ENCODE assay signal across 8 cellular contexts in genomic region chr2:58046585-58047372, GRCh38. TPM values are rescaled to one million over a fixed set of nuclear protein-coding genes. Genes with fewer than 3 reads are reported as not detected.
DNase-seq lines count a peak whose midpoint lies in the region; ATAC-seq, FAIRE-seq and TF ChIP-seq lines count a peak whose summit lies in the region.

Gene VRK2, plus strand, starts transcription at chr2:58046806. Its CDS starts 2,026 bp downstream, at chr2:58048832.

- H4K91ac ChIP-seq in trophoblast cell (ENCODE audit: low read depth, low read length) = peak within 1 kb of the TSS; percentile 89

- H3K27me3 ChIP-seq in HAP-1 (ENCODE audit: low read depth) (no peaks in the 10 kb centered on the region), MM.1S (replicated peaks; ENCODE audit: insufficient read depth, low read length) (no peaks in the 10 kb centered on the region), trophoblast cell (ENCODE audit: insufficient read depth, low read length) (no peaks in the 10 kb centered on the region), transverse colon (no peaks in the 10 kb centered on the region)

- H2BK120ac ChIP-seq in trophoblast cell (ENCODE audit: insufficient read depth, low read length, poor library complexity) = peak within 1 kb of the TSS; percentile 83

- H3K4me3 ChIP-seq in HAP-1 (peak within 1 kb of the TSS; percentile 53), MM.1S (ENCODE audit: low read length) (peak within 1 kb of the TSS; percentile 63), trophoblast cell (ENCODE audit: low read depth, low read length) (peak within 1 kb of the TSS; percentile 81), transverse colon (peak within 1 kb of the TSS; percentile 47 to 73 (median 64))

- peak within 1 kb of the TSS; percentile 97 for H4K12ac ChIP-seq in trophoblast cell (ENCODE audit: low read depth, low read length)

- H3K36me3 ChIP-seq in HAP-1 (replicated peaks) (no peaks in the 10 kb centered on the region), MM.1S (replicated peaks; ENCODE audit: insufficient read depth, low read length) (no peaks in the 10 kb centered on the region; the same call in 1 of the 2 replicates), trophoblast cell (ENCODE audit: control insufficient read depth in 1 of 2, insufficient read depth in 2 of 2, low read length in 2 of 2) (no peaks in the 10 kb centered on the region), transverse colon (no peaks in the 10 kb centered on the region)

- no peak within 1 kb of the TSS for H2AK5ac ChIP-seq in trophoblast cell (ENCODE audit: low read length)

- peak; percentile 91 to 93 for DNase-seq in HAP-1 (ENCODE audit: low spot score in 2 of 2)
- DNase-seq in MM.1S = peak; percentile 96
- DNase-seq in SKM-1 treated with dmso at 0.1 percent for 144 hours (lab: John Stamatoyannopoulos, UW; ENCODE audit: unreplicated experiment) = peak; percentile 81
- peak; percentile 89 for DNase-seq in activated naive CD8-positive, alpha-beta T cell treated with anti-CD3 and anti-CD28 coated beads for 36 hours
- peak; percentile 95 for DNase-seq in Right ventricle myocardium inferior (ENCODE audit: missing footprints)
- DNase-seq in trophoblast cell = peak; percentile 96 to 97
- peak; percentile 93 for DNase-seq in transverse colon

- H3K79me1 ChIP-seq in trophoblast cell (ENCODE audit: low read length) = peaks cover 10% of the 10 kb centered on the region

- peaks cover 45% of the 10 kb centered on the region for H3K4me1 Mint-ChIP-seq in activated naive CD8-positive, alpha-beta T cell treated with anti-CD3 and anti-CD28 coated beads for 36 hours

- H4K20me1 ChIP-seq in MM.1S (ENCODE audit: insufficient read depth, low read length) = no peaks in the 10 kb centered on the region

- peak; percentile 90 for TF ChIP-seq POLR2A in transverse colon (IDR thresholded peaks at IDR 0.05)

- TF ChIP-seq EP300 in transverse colon (IDR thresholded peaks at IDR 0.05; ENCODE audit: low read depth) = no peak

- peak within 1 kb of the TSS; percentile 89 for H3K14ac ChIP-seq in trophoblast cell (ENCODE audit: low read length)

- peaks cover 22% of the 10 kb centered on the region for H3K36me3 Mint-ChIP-seq in activated naive CD8-positive, alpha-beta T cell treated with anti-CD3 and anti-CD28 coated beads for 36 hours

- H3K9me3 ChIP-seq in HAP-1 (no peaks in the 10 kb centered on the region), MM.1S (replicated peaks; ENCODE audit: insufficient read depth, low read length) (no peaks in the 10 kb centered on the region), trophoblast cell (ENCODE audit: insufficient read depth, low read depth, low read length) (no peaks in the 10 kb centered on the region), transverse colon (no peaks in the 10 kb centered on the region)

- peak within 1 kb of the TSS; percentile 55 for H3K18ac ChIP-seq in trophoblast cell (ENCODE audit: low read length)

- TF ChIP-seq CTCF in MM.1S (IDR thresholded peaks at IDR 0.05; ENCODE audit: low read length) (no peak), transverse colon (IDR thresholded peaks at IDR 0.05) (peak in 2 of 5 experiments; percentile 15 to 23)

- H2BK5ac ChIP-seq in trophoblast cell (ENCODE audit: low read depth, low read length, poor library complexity) = peak within 1 kb of the TSS; percentile 78

- H3K79me2 ChIP-seq in MM.1S (ENCODE audit: low read length) (peaks cover 25% of the 10 kb centered on the region), trophoblast cell (ENCODE audit: control insufficient read depth, insufficient read depth, low read length, poor library complexity) (peaks cover 6% of the 10 kb centered on the region)

- peak; percentile 94 for FAIRE-seq in G401.6 (lab: Jason Lieb, UNC)

- H3K4ac ChIP-seq in trophoblast cell (ENCODE audit: low read depth, low read length) = peak within 1 kb of the TSS; percentile 26

- H3K9me2 ChIP-seq in MM.1S (replicated peaks; ENCODE audit: insufficient read depth, low read length) = no peaks in the 10 kb centered on the region

- peak within 1 kb of the TSS; percentile 88 for H4K8ac ChIP-seq in trophoblast cell (ENCODE audit: low read depth, low read length)

- peaks cover 29% of the 10 kb centered on the region for H3F3A ChIP-seq in MM.1S (ENCODE audit: insufficient read depth, low read length)

- ATAC-seq in Right ventricle myocardium inferior = peak; percentile 99

- H3K9me3 Mint-ChIP-seq in activated naive CD8-positive, alpha-beta T cell treated with anti-CD3 and anti-CD28 coated beads for 36 hours = no peaks in the 10 kb centered on the region

- H3K4me2 ChIP-seq in MM.1S (ENCODE audit: low read depth, low read length) (peak within 1 kb of the TSS; percentile 86), trophoblast cell (ENCODE audit: low read length) (peak within 1 kb of the TSS; percentile 91)

- intact Hi-C loops in Right ventricle myocardium inferior (cut with DNase I) = loop anchor here (10.0 kb wide), 1 partner anchor 188 kb away; no protein-coding TSS in a partner anchor
- intact Hi-C loops in transverse colon (cut with DNase I; ENCODE audit: low total_unique reads) = no loop called here

- H2AFZ ChIP-seq in MM.1S (ENCODE audit: low read length) = peak within 1 kb of the TSS; percentile 54
- peak within 1 kb of the TSS; percentile 86 for H2AFZ ChIP-seq in trophoblast cell (ENCODE audit: insufficient read depth, low read length, poor library complexity)

- H3K4me3 Mint-ChIP-seq in activated naive CD8-positive, alpha-beta T cell treated with anti-CD3 and anti-CD28 coated beads for 36 hours = peak within 1 kb of the TSS; percentile 85

- in situ Hi-C loops in HAP-1 (cut with MboI; ENCODE audit: low sequenced_read_pairs) = no loop called here
- in situ Hi-C loops in transverse colon (cut with MboI; ENCODE audit: low pct_ligation_motif_present in 1 of 4, low pct_unique_long_range_greater_than_20kb in 1 of 4, low sequenced_read_pairs in 3 of 4) = no loop called here

- no peaks in the 10 kb centered on the region for H3K27me3 Mint-ChIP-seq in activated naive CD8-positive, alpha-beta T cell treated with anti-CD3 and anti-CD28 coated beads for 36 hours

- peak within 1 kb of the TSS; percentile 95 for H3K9ac ChIP-seq in MM.1S (ENCODE audit: low read length)
- H3K9ac ChIP-seq in trophoblast cell (ENCODE audit: low read length) = peak within 1 kb of the TSS; percentile 91

- H3K27ac Mint-ChIP-seq in activated naive CD8-positive, alpha-beta T cell treated with anti-CD3 and anti-CD28 coated beads for 36 hours = peak within 1 kb of the TSS; percentile 96

- H3K27ac ChIP-seq in MM.1S (ENCODE audit: low read length) (peak within 1 kb of the TSS; percentile 97), trophoblast cell (ENCODE audit: low read depth, low read length) (peak within 1 kb of the TSS; percentile 87), transverse colon (peak within 1 kb of the TSS; percentile 91 to 97 (median 95))

- H3K23ac ChIP-seq in trophoblast cell (ENCODE audit: low read length) = no peak within 1 kb of the TSS

- H2BK12ac ChIP-seq in trophoblast cell (ENCODE audit: low read length) = no peak within 1 kb of the TSS

- H3K4me1 ChIP-seq in HAP-1 (peaks cover 64% of the 10 kb centered on the region), MM.1S (ENCODE audit: low read length) (peaks cover 17% of the 10 kb centered on the region), trophoblast cell (ENCODE audit: control insufficient read depth in 1 of 2, insufficient read depth in 2 of 2, low read length in 2 of 2) (no peaks in the 10 kb centered on the region), transverse colon (peaks cover 0 to 33% (median 19%) of the 10 kb centered on the region in 4 donors)

- WGBS in trophoblast cell (ENCODE audit: extremely low coverage, insufficient coverage, insufficient read length) = no CpG with 5 or more reads among the region's 76 CpGs
- 0% methylated on average over 52 of the region's 76 CpGs; no CpG with 5 or more reads in 1 of the 2 donors for WGBS in transverse colon (ENCODE audit: low coverage in 1 of 2), 2 donors

RNA-seq across cellular contexts. Expression of gene VRK2, which starts in this region (rescaled TPM):
- total RNA-seq in activated naive CD8-positive, alpha-beta T cell treated with anti-CD3 and anti-CD28 coated beads for 36 hours = 10 to 100 TPM; 21.8 to 24.0 TPM
- total RNA-seq in Right ventricle myocardium inferior (29.4 TPM), transverse colon (10 to 100 TPM in 3 of 4 donors, 1 to 10 TPM in 1; 7.1 to 24.3 (median 15.1) TPM)
- 17.3 and 18.1 TPM in 2 replicates for polyA plus RNA-seq in trophoblast cell (2013)

Comparison
In these comparisons a context has a peak if more than half of its experiments do, and no peak if none do; other contexts are left out.
1. Peak in every context shown above with its lines: DNase-seq, ATAC-seq, H3K4me3 ChIP-seq and H3K27ac ChIP-seq.